21 cellular contexts compared by ENCODE assay signal in the genomic region with DNA sequence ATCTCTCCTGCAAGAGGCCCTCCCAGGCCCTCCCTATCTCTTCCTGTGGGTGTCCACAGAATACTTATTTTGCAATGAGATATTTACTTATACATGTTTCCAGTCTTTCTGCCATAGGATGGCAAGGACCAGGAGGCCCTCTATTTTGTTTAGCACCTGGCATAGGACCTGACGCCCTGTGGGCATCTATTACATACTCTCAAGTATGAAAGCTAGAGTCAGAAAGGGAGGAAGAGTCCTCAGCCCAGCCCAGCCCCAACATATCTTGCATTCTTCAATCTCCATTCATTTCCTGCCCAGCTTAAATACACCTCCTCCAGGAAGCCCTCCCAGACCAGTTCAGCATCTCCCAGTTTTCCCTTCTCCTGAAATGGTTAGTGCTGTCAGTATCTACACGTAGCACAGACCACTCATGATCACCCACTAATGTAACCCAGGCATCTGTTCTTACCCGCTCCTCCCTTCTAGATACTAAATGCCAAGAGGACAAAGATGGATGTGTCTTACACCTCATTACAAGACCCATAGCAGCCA. TPM values are rescaled to one million over a fixed set of nuclear protein-coding genes. Genes with fewer than 3 reads are reported as not detected.
DNase-seq lines count a peak whose midpoint lies in the region; ATAC-seq, FAIRE-seq and TF ChIP-seq lines count a peak whose summit lies in the region.
"Had no signal": no experiment of that assay in that cellular context is flagged by ENCODE, and none has a peak within 500 bp of the region (broad histone marks: within the 10 kb centered on the region; RNA-seq: fewer than 3 reads in every experiment).

No MANE protein-coding gene starts in this region.

- H3K4me3 ChIP-seq in K562: no peak overlapping the region
- no peak overlapping the region for H3K4me3 ChIP-seq in keratinocyte (ENCODE audit: control insufficient read depth in 2 of 3, extremely low read depth in 1 of 3, insufficient read depth in 2 of 3, low read depth in 1 of 3, low read length in 3 of 3)
- H3K4me3 ChIP-seq in BE2C (ENCODE audit: low read depth, low read length): no peak overlapping the region
- H3K4me3 ChIP-seq: GM23338, Peyer's patch had no signal

- no peaks in the 10 kb centered on the region for H3K4me1 ChIP-seq in K562 (replicated peaks in 1 of 2; ENCODE audit: control insufficient read depth in 2 of 2, insufficient read depth in 2 of 2, low read length in 2 of 2)
- H3K4me1 ChIP-seq in keratinocyte (ENCODE audit: control insufficient read depth, extremely low read depth, insufficient read depth, low read length): peaks cover 6% of the 10 kb centered on the region
- peaks cover 3% of the 10 kb centered on the region; the same call in 1 of the 2 replicates for H3K4me1 ChIP-seq in BE2C
- H3K4me1 ChIP-seq: Peyer's patch had no signal

- POLR2A ChIA-PET in K562 (lab: Yijun Ruan, JAX): interaction anchor here (0.7 to 2.2 kb wide), 3 partner anchors 10 to 148 kb away, joined by 3 to 4 read pairs (median 3); no protein-coding TSS in a partner anchor

- H3K9me3 ChIP-seq in K562 (replicated peaks; ENCODE audit: control insufficient read depth, insufficient read depth, low read depth, low read length): no peaks in the 10 kb centered on the region
- H3K9me3 ChIP-seq in keratinocyte (ENCODE audit: control insufficient read depth, low read depth, low read length): no peaks in the 10 kb centered on the region
- no peaks in the 10 kb centered on the region for H3K9me3 ChIP-seq in BE2C

- TF ChIP-seq POLR2A in K562 (conservative IDR thresholded peaks at IDR 0.05): no peak

- CTCF ChIA-PET in K562 (lab: Yijun Ruan, JAX; ENCODE audit: low intra/inter-chr PET ratio): no interaction called here

- DNase-seq in A172 (ENCODE audit: low spot score) (peak; percentile 9), HT1080 (ENCODE audit: low read depth) (peak; percentile 20), K562 (ENCODE audit: extremely low read depth in 1 of 4, low spot score in 3 of 4) (no peak), keratinocyte (ENCODE audit: low read depth, low spot score) (no peak), hypothalamus (lab: John Stamatoyannopoulos, UW) (no peak), DMS53 treated with DMSO at 0.1 percent for 48 hours (lab: John Stamatoyannopoulos, UW; ENCODE audit: unreplicated experiment) (no peak), BE2C (no peak)
- DNase-seq: GF-D8, MV-4-11, NCI-H2081, NCI-H2171, NCI-H524 treated with DMSO at 0.1 percent for 48 hours, Peyer's patch, Right ventricle myocardium superior had no signal

- H3K36me3 ChIP-seq in K562 (ENCODE audit: control insufficient read depth, insufficient read depth, low read length) (no peaks in the 10 kb centered on the region), keratinocyte (ENCODE audit: control insufficient read depth in 2 of 2, extremely low read depth in 1 of 2, insufficient read depth in 2 of 2, low read length in 2 of 2) (no peaks in the 10 kb centered on the region), BE2C (no peaks in the 10 kb centered on the region)
- H3K36me3 ChIP-seq: Peyer's patch had no signal

- H3K9me1 ChIP-seq in K562 (ENCODE audit: control insufficient read depth, insufficient read depth, low read length): no peaks in the 10 kb centered on the region
- peaks cover 3% of the 10 kb centered on the region for H3K9me1 ChIP-seq in keratinocyte (ENCODE audit: control insufficient read depth, extremely low read depth, insufficient read depth, low read length)

- H4K20me1 ChIP-seq in K562 (replicated peaks; ENCODE audit: control insufficient read depth, insufficient read depth, low read length) (no peaks in the 10 kb centered on the region), keratinocyte (ENCODE audit: control insufficient read depth, extremely low read depth, insufficient read depth, low read length) (no peaks in the 10 kb centered on the region)

- H3K9ac ChIP-seq in K562 (ENCODE audit: insufficient read depth in 1 of 2, low read depth in 2 of 2, low read length in 2 of 2): no peak overlapping the region
- H3K9ac ChIP-seq in keratinocyte (ENCODE audit: control insufficient read depth, extremely low read depth, insufficient read depth, low read length): no peak overlapping the region

- 0% methylated on average over 3 of the region's 3 CpGs for WGBS in K562 (ENCODE audit: insufficient coverage, low coverage, missing lambda C conversion rate)

- TF ChIP-seq CTCF in K562 (IDR thresholded peaks at IDR 0.05 in 2 of 3, conservative IDR thresholded peaks at IDR 0.05 in 1 of 3; ENCODE audit: insufficient read depth in 2 of 3, low read depth in 1 of 3, low read length in 3 of 3) (no peak), keratinocyte (optimal IDR thresholded peaks at IDR 0.05 in 1 of 3, IDR thresholded peaks at IDR 0.05 in 1 of 3, conservative IDR thresholded peaks at IDR 0.05 in 1 of 3; ENCODE audit: extremely low read depth in 1 of 3, insufficient read depth in 2 of 3, low read length in 3 of 3) (no peak), BE2C (IDR thresholded peaks at IDR 0.05; ENCODE audit: low read depth, low read length) (no peak)

- H3K4me2 ChIP-seq in K562 (ENCODE audit: insufficient read depth, low read length) (no peak overlapping the region), keratinocyte (ENCODE audit: control insufficient read depth, extremely low read depth, insufficient read depth, low read depth, low read length) (no peak overlapping the region)
- H3K4me2 ChIP-seq: GM23338 had no signal

- H3K27me3 ChIP-seq in K562 (ENCODE audit: control insufficient read depth in 2 of 2, insufficient read depth in 2 of 2, low read length in 2 of 2): peaks cover 16 to 30% of the 10 kb centered on the region in 2 experiments; a peak in 4 of 5 replicates
- peaks cover 6% of the 10 kb centered on the region for H3K27me3 ChIP-seq in keratinocyte (ENCODE audit: control insufficient read depth, extremely low read depth, insufficient read depth, low read length)
- H3K27me3 ChIP-seq in BE2C: no peaks in the 10 kb centered on the region
- H3K27me3 ChIP-seq: Peyer's patch had no signal

- dilution Hi-C loops in keratinocyte (cut with MboI; ENCODE audit: extremely low pct_ligation_motif_present, low sequenced_read_pairs): no loop called here

- no peak for TF ChIP-seq EP300 in K562 (IDR thresholded peaks at IDR 0.05; ENCODE audit: low read length)

- intact Hi-C loops in K562 (cut with micrococcal nuclease): no loop called here

- H2AFZ ChIP-seq in K562 (ENCODE audit: low read depth, low read length) (no peak overlapping the region), keratinocyte (ENCODE audit: control insufficient read depth, low read length) (no peak overlapping the region)
- H2AFZ ChIP-seq: GM23338 had no signal

- no peak for FAIRE-seq in K562 (lab: Jason Lieb, UNC)
- peak; percentile 51 for FAIRE-seq in keratinocyte (lab: Jason Lieb, UNC)
- FAIRE-seq: HTR-8/SVneo had no signal

- no TSS peak for BruUV-seq in K562 (replicated peaks; lab: Mats Ljungman, UMichigan)

- TF ChIP-seq RAD21 in K562 (CRISPR knock-in tag; conservative IDR thresholded peaks at IDR 0.05 in 1 of 2, IDR thresholded peaks at IDR 0.05 in 1 of 2): no peak

- in situ Hi-C loops in K562 (cut with MboI): no loop called here

- H3K27ac ChIP-seq in K562 (ENCODE audit: extremely low read depth, low read depth, low read length): no peak overlapping the region
- no peak overlapping the region for H3K27ac ChIP-seq in keratinocyte (ENCODE audit: control insufficient read depth, insufficient read depth, low read length)
- H3K27ac ChIP-seq: Peyer's patch had no signal

- no peaks in the 10 kb centered on the region for H3K79me2 ChIP-seq in K562 (ENCODE audit: control insufficient read depth, insufficient read depth, low read length)
- no peaks in the 10 kb centered on the region for H3K79me2 ChIP-seq in keratinocyte (ENCODE audit: control insufficient read depth, insufficient read depth, low read length)

- no peak for ATAC-seq in K562
- ATAC-seq: GM23338 had no signal

RNA-seq across cellular contexts. Expression of a gene that starts 7.4 kb away (rescaled TPM):
- not detected in 2 replicates for total RNA-seq in A172 (2014; rRNA removed; shearing (Covaris generic))
- not detected in 2 replicates for total RNA-seq in HT1080 (2014; rRNA removed; shearing (Covaris generic))
- not detected in 2 replicates for polyA plus RNA-seq in HT1080 (2015; cell fraction: cytosol; rRNA removed)
- not detected in 2 replicates for polyA plus RNA-seq in HT1080 (2015; cell fraction: nucleus; rRNA removed)
- not detected in 2 replicates for total RNA-seq in K562 (2011; cell fraction: chromatin; rRNA removed; ENCODE audit: low replicate concordance)
- total RNA-seq in K562 (2011; cell fraction: nucleolus; rRNA removed): not detected in 2 replicates
- total RNA-seq in K562 (2011; cell fraction: nucleoplasm; rRNA removed): not detected in 2 replicates
- not detected in 2 replicates for total RNA-seq in K562 (2014; rRNA removed)
- not detected in 2 replicates for total RNA-seq in K562 (2014; rRNA removed; fragmentation: Illumina TruSeq; extraction: Trizol)
- total RNA-seq in K562 (2015; rRNA removed; fragmentation: Illumina TruSeq; extraction: Trizol): not detected in 2 replicates
- total RNA-seq in K562 (2021): not detected in 2 replicates
- polyA plus RNA-seq in K562 (2011; rRNA removed): not detected in 2 replicates
- polyA plus RNA-seq in K562 (2011; cell fraction: cytosol; rRNA removed): not detected in 2 replicates
- polyA plus RNA-seq in K562 (2011; cell fraction: nucleus; rRNA removed): not detected in 2 replicates
- not detected in 2 replicates for polyA plus RNA-seq in K562 (2012)
- polyA plus RNA-seq in K562 (2014; fragmentation: Illumina TruSeq; extraction: Trizol): not detected in 2 replicates
- polyA plus RNA-seq in K562 (2014; fragmentation: Nextera tagmentation; extraction: Ambion mirVana): not detected
- not detected in 2 replicates for polyA plus RNA-seq in K562 (2014; rRNA removed)
- polyA minus RNA-seq in K562 (2011; rRNA and poly(A)+ RNA removed): not detected in 2 replicates
- not detected in 2 replicates for polyA minus RNA-seq in K562 (2011; cell fraction: cytosol; rRNA and poly(A)+ RNA removed)
- polyA minus RNA-seq in K562 (2011; cell fraction: nucleus; rRNA and poly(A)+ RNA removed): not detected in 2 replicates
- not detected in 3 replicates for polyA plus RNA-seq in keratinocyte
- polyA plus RNA-seq in keratinocyte (2011; ENCODE audit: low read depth): not detected
- not detected in 2 replicates for polyA plus RNA-seq in keratinocyte (2011; cell fraction: cytosol; rRNA removed)
- polyA plus RNA-seq in keratinocyte (2011; cell fraction: nucleus; rRNA removed): not detected in 2 replicates
- polyA plus RNA-seq in keratinocyte (2012; ENCODE audit: low replicate concordance): 0.10 TPM in 1 of 2 replicates, not detected in the other
- not detected in 3 replicates for polyA minus RNA-seq in keratinocyte
- polyA minus RNA-seq in keratinocyte (2011; cell fraction: cytosol; rRNA and poly(A)+ RNA removed): not detected
- polyA minus RNA-seq in keratinocyte (2011; cell fraction: nucleus; rRNA and poly(A)+ RNA removed): not detected in 2 replicates
- polyA plus RNA-seq in BE2C (2012; ENCODE audit: insufficient read depth, insufficient read length, low read depth): 0.73 TPM
- total RNA-seq: A673; CD4-positive, CD25-positive, alpha-beta regulatory T cell; M059J; Peyer's patch; Right ventricle myocardium superior had no signal
- polyA plus RNA-seq: BJ, IgD-negative memory B cell had no signal

RNA-seq across cellular contexts. Expression of a gene that starts 46.0 kb away (rescaled TPM):
- not detected in 2 replicates for total RNA-seq in A172 (2014; rRNA removed; shearing (Covaris generic))
- not detected in 2 replicates for total RNA-seq in HT1080 (2014; rRNA removed; shearing (Covaris generic))
- not detected in 2 replicates for polyA plus RNA-seq in HT1080 (2015; cell fraction: cytosol; rRNA removed)
- not detected in 2 replicates for polyA plus RNA-seq in HT1080 (2015; cell fraction: nucleus; rRNA removed)
- total RNA-seq in K562 (2011; cell fraction: chromatin; rRNA removed; ENCODE audit: low replicate concordance): not detected in 2 replicates
- not detected in 2 replicates for total RNA-seq in K562 (2011; cell fraction: nucleolus; rRNA removed)
- total RNA-seq in K562 (2011; cell fraction: nucleoplasm; rRNA removed): 0.44 TPM in 1 of 2 replicates, not detected in the other
- not detected in 2 replicates for total RNA-seq in K562 (2014; rRNA removed)
- not detected in 2 replicates for total RNA-seq in K562 (2014; rRNA removed; fragmentation: Illumina TruSeq; extraction: Trizol)
- not detected in 2 replicates for total RNA-seq in K562 (2015; rRNA removed; fragmentation: Illumina TruSeq; extraction: Trizol)
- not detected in 2 replicates for total RNA-seq in K562 (2021)
- polyA plus RNA-seq in K562 (2011; rRNA removed): not detected in 2 replicates
- not detected in 2 replicates for polyA plus RNA-seq in K562 (2011; cell fraction: cytosol; rRNA removed)
- not detected in 2 replicates for polyA plus RNA-seq in K562 (2011; cell fraction: nucleus; rRNA removed)
- polyA plus RNA-seq in K562 (2012): 0.01 TPM in 1 of 2 replicates, not detected in the other
- not detected in 2 replicates for polyA plus RNA-seq in K562 (2014; fragmentation: Illumina TruSeq; extraction: Trizol)
- not detected for polyA plus RNA-seq in K562 (2014; fragmentation: Nextera tagmentation; extraction: Ambion mirVana)
- not detected in 2 replicates for polyA plus RNA-seq in K562 (2014; rRNA removed)
- polyA minus RNA-seq in K562 (2011; rRNA and poly(A)+ RNA removed): not detected in 2 replicates
- polyA minus RNA-seq in K562 (2011; cell fraction: cytosol; rRNA and poly(A)+ RNA removed): not detected in 2 replicates
- not detected in 2 replicates for polyA minus RNA-seq in K562 (2011; cell fraction: nucleus; rRNA and poly(A)+ RNA removed)
- polyA plus RNA-seq in keratinocyte: 0.03 TPM in 1 of 3 replicates, not detected in the others
- 0.19 TPM for polyA plus RNA-seq in keratinocyte (2011; ENCODE audit: low read depth)
- polyA plus RNA-seq in keratinocyte (2011; cell fraction: cytosol; rRNA removed): not detected in 2 replicates
- polyA plus RNA-seq in keratinocyte (2011; cell fraction: nucleus; rRNA removed): 0.03 TPM in 1 of 2 replicates, not detected in the other
- 0.08 and 0.25 TPM in 2 replicates for polyA plus RNA-seq in keratinocyte (2012; ENCODE audit: low replicate concordance)
- polyA minus RNA-seq in keratinocyte: not detected in 3 replicates
- polyA minus RNA-seq in keratinocyte (2011; cell fraction: cytosol; rRNA and poly(A)+ RNA removed): not detected
- not detected in 2 replicates for polyA minus RNA-seq in keratinocyte (2011; cell fraction: nucleus; rRNA and poly(A)+ RNA removed)
- not detected for polyA plus RNA-seq in BE2C (2012; ENCODE audit: insufficient read depth, insufficient read length, low read depth)
- total RNA-seq: A673; CD4-positive, CD25-positive, alpha-beta regulatory T cell; GM23338; M059J; Peyer's patch had no signal
- polyA plus RNA-seq: BJ, GM23338, IgD-negative memory B cell had no signal

Comparison
In these comparisons a context has a peak if more than half of its experiments do, and no peak if none do; other contexts are left out.
1. DNase-seq: peak in A172 (single experiment) and HT1080 (single experiment); none in K562 (0 of 4), keratinocyte (single experiment), hypothalamus (0 of 51), DMS53 treated with DMSO at 0.1 percent for 48 hours (single experiment) and BE2C (single experiment).